1 cellular context compared by ENCODE assay signal in genomic region chr1:27595597-27595996, GRCh38.
TF ChIP-seq lines count a peak whose summit lies in the region.

No MANE protein-coding gene starts in this region.

TF ChIP-seq in HCT116, 20 proteins besides CTCF, POLR2A, EP300 and RAD21 (continued from another document):
- TF ChIP-seq, protein P1, sequence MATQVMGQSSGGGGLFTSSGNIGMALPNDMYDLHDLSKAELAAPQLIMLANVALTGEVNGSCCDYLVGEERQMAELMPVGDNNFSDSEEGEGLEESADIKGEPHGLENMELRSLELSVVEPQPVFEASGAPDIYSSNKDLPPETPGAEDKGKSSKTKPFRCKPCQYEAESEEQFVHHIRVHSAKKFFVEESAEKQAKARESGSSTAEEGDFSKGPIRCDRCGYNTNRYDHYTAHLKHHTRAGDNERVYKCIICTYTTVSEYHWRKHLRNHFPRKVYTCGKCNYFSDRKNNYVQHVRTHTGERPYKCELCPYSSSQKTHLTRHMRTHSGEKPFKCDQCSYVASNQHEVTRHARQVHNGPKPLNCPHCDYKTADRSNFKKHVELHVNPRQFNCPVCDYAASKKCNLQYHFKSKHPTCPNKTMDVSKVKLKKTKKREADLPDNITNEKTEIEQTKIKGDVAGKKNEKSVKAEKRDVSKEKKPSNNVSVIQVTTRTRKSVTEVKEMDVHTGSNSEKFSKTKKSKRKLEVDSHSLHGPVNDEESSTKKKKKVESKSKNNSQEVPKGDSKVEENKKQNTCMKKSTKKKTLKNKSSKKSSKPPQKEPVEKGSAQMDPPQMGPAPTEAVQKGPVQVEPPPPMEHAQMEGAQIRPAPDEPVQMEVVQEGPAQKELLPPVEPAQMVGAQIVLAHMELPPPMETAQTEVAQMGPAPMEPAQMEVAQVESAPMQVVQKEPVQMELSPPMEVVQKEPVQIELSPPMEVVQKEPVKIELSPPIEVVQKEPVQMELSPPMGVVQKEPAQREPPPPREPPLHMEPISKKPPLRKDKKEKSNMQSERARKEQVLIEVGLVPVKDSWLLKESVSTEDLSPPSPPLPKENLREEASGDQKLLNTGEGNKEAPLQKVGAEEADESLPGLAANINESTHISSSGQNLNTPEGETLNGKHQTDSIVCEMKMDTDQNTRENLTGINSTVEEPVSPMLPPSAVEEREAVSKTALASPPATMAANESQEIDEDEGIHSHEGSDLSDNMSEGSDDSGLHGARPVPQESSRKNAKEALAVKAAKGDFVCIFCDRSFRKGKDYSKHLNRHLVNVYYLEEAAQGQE (IDR thresholded peaks at IDR 0.05; ENCODE audit: low read depth) = no peak
- TF ChIP-seq EZH2phosphoT487 (IDR thresholded peaks at IDR 0.05; ENCODE audit: borderline replicate concordance) (no peak), EGR1 (IDR thresholded peaks at IDR 0.05; ENCODE audit: low read depth) (no peak), CBX3 (IDR thresholded peaks at IDR 0.05; ENCODE audit: low read depth) (no peak), ELF1 (IDR thresholded peaks at IDR 0.05; ENCODE audit: borderline replicate concordance, low read depth) (no peak)
